Comparison of ENCODE assay signal across 14 cellular contexts in the genomic region with DNA sequence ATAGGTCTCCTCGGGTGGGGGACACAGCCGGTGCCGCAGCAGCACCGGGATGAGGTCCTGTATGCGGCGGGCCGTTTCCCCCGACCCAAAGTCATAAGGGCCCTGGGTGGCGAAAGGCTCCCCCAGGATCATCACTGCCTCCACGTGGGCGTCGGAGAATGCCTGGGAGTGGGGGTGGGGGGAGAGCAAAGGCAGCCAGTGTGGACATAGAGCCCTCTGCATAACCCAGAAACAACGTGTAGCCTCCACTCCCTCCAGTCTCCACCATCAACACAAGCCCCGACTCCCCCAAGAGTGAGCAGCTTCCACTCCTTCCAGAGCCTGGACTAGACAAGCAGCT. TPM values are rescaled to one million over a fixed set of nuclear protein-coding genes. Genes with fewer than 3 reads are reported as not detected.
DNase-seq lines count a peak whose midpoint lies in the region; ATAC-seq and TF ChIP-seq lines count a peak whose summit lies in the region.
"Had no signal": no experiment of that assay in that cellular context is flagged by ENCODE, and none has a peak within 500 bp of the region (broad histone marks: within the 10 kb centered on the region; RNA-seq: fewer than 3 reads in every experiment).

No MANE protein-coding gene starts in this region.

- no peak overlapping the region for H4K8ac ChIP-seq in mesenchymal stem cell (ENCODE audit: low read length)

- intact Hi-C loops in activated B cell treated with CpG ODN at 0.5 μM for 24 hours (cut with micrococcal nuclease), result loop anchor here (5.0 kb wide), 1 partner anchor 120 kb away; no protein-coding TSS in a partner anchor

- H3K27me3 ChIP-seq in mesenchymal stem cell (ENCODE audit: control insufficient read depth in 1 of 2, insufficient read depth in 1 of 2, low read length in 2 of 2) (no peaks in the 10 kb centered on the region), tibial nerve (no peaks in the 10 kb centered on the region), right atrium auricular region (no peaks in the 10 kb centered on the region)
- H3K27me3 ChIP-seq: colonic mucosa, MG63 had no signal

- peaks cover 14% of the 10 kb centered on the region for H3K79me1 ChIP-seq in mesenchymal stem cell (replicated peaks; ENCODE audit: low read length, poor library complexity, severe bottlenecking)

- H3K18ac ChIP-seq in mesenchymal stem cell (ENCODE audit: low read depth in 1 of 2, low read length in 2 of 2), result no peak overlapping the region

- TF ChIP-seq POLR2A in tibial nerve (IDR thresholded peaks at IDR 0.05), result no peak

- H3K9me3 ChIP-seq in mesenchymal stem cell (ENCODE audit: control insufficient read depth, low read length), result no peaks in the 10 kb centered on the region
- no peaks in the 10 kb centered on the region for H3K9me3 ChIP-seq in tibial nerve
- no peaks in the 10 kb centered on the region for H3K9me3 ChIP-seq in right atrium auricular region
- H3K9me3 ChIP-seq: colonic mucosa, MG63 had no signal

- no peaks in the 10 kb centered on the region for H3K9me3 Mint-ChIP-seq in activated T-cell treated with anti-CD3 and anti-CD28 coated beads, Interleukin-2, amount 50 U/mL, for 24 hours
- H3K9me3 Mint-ChIP-seq in activated B cell treated with CpG ODN at 0.5 μM for 24 hours, result no peaks in the 10 kb centered on the region

- ATAC-seq in activated B cell treated with CpG ODN at 0.5 μM for 24 hours (ENCODE audit: low read depth), result no peak
- ATAC-seq in GM18909 (IDR thresholded peaks at IDR 0.05; ENCODE audit: poor library complexity, unreplicated experiment), result no peak
- ATAC-seq: left colon, SK-N-SH treated with all-trans-retinoic acid at 6 μM for 48 hours had no signal

- no peak overlapping the region for H2AFZ ChIP-seq in mesenchymal stem cell (ENCODE audit: low read depth, low read length)

- H3K9ac ChIP-seq in mesenchymal stem cell (ENCODE audit: low read length), result no peak overlapping the region

- no peaks in the 10 kb centered on the region for H3K27me3 Mint-ChIP-seq in activated T-cell treated with anti-CD3 and anti-CD28 coated beads, Interleukin-2, amount 50 U/mL, for 24 hours
- H3K27me3 Mint-ChIP-seq in activated B cell treated with CpG ODN at 0.5 μM for 24 hours, result no peaks in the 10 kb centered on the region

- H3K36me3 ChIP-seq in mesenchymal stem cell (ENCODE audit: control insufficient read depth in 1 of 2, insufficient read depth in 2 of 2, low read depth in 1 of 2, low read length in 2 of 2) (peaks cover 31 to 52% of the 10 kb centered on the region in 2 experiments), tibial nerve (peaks cover 0 to 53% (median 2%) of the 10 kb centered on the region in 3 donors), right atrium auricular region (peaks cover 8% of the 10 kb centered on the region)
- H3K36me3 ChIP-seq: colonic mucosa had no signal

- peaks cover 24% of the 10 kb centered on the region for H3K4me1 ChIP-seq in mesenchymal stem cell (ENCODE audit: control insufficient read depth, insufficient read depth, low read depth, low read length)
- H3K4me1 ChIP-seq in tibial nerve, result peaks cover 0 to 36% (median 25%) of the 10 kb centered on the region in 4 donors
- H3K4me1 ChIP-seq in right atrium auricular region, result peaks cover 0 to 41% of the 10 kb centered on the region in 2 donors
- H3K4me1 ChIP-seq: colonic mucosa had no signal

- H3K23ac ChIP-seq in mesenchymal stem cell (ENCODE audit: low read length in 2 of 2), result no peak overlapping the region

- peaks cover 11% of the 10 kb centered on the region for H3K4me1 Mint-ChIP-seq in activated T-cell treated with anti-CD3 and anti-CD28 coated beads, Interleukin-2, amount 50 U/mL, for 24 hours (ENCODE audit: low read depth)
- peaks cover 13% of the 10 kb centered on the region for H3K4me1 Mint-ChIP-seq in activated B cell treated with CpG ODN at 0.5 μM for 24 hours

- CTCF ChIA-PET in activated B cell treated with CpG ODN at 0.5 μM for 24 hours (lab: Charles Lee), result no interaction called here

- TF ChIP-seq EP300 in tibial nerve (IDR thresholded peaks at IDR 0.05), result no peak

- peaks cover 31% of the 10 kb centered on the region for H3K36me3 Mint-ChIP-seq in activated T-cell treated with anti-CD3 and anti-CD28 coated beads, Interleukin-2, amount 50 U/mL, for 24 hours (ENCODE audit: low read depth)
- H3K36me3 Mint-ChIP-seq in activated B cell treated with CpG ODN at 0.5 μM for 24 hours (ENCODE audit: low read depth), result peaks cover 26% of the 10 kb centered on the region

- 90% methylated on average over 11 of the region's 14 CpGs for WGBS in mesenchymal stem cell
- WGBS in tibial nerve, 2 donors, result 61 to 66% methylated on average over 7 to 14 of the region's 14 CpGs

- H3K4me3 ChIP-seq in mesenchymal stem cell (ENCODE audit: insufficient read depth in 1 of 2, low read depth in 1 of 2, low read length in 2 of 2) (peak overlapping the region in 1 of 2 experiments; percentile 19), tibial nerve (no peak overlapping the region), right atrium auricular region (no peak overlapping the region)
- H3K4me3 ChIP-seq: colonic mucosa had no signal

- DNase-seq in activated T-cell treated with anti-CD3 and anti-CD28 coated beads, Interleukin-2, amount 50 U/mL, for 24 hours, result no peak
- no peak for DNase-seq in activated T-cell treated with anti-CD3 and anti-CD28 coated beads, Interleukin-2, amount 50 U/mL, for 1 hour
- DNase-seq in activated B cell treated with CpG ODN at 0.5 μM for 24 hours, result no peak
- DNase-seq in mesenchymal stem cell, result no peak
- DNase-seq in tibial nerve (ENCODE audit: low spot score in 2 of 2), result no peak
- DNase-seq in right atrium auricular region (ENCODE audit: low spot score), result no peak
- no peak for DNase-seq in GM19240 (ENCODE audit: insufficient read length, low spot score)
- DNase-seq: colonic mucosa, left colon, NCI-H2029 treated with DMSO at 0.1 percent for 48 hours, NCI-H524 treated with DMSO at 0.1 percent for 48 hours had no signal

- POLR2A ChIA-PET in activated B cell treated with CpG ODN at 0.5 μM for 24 hours (lab: Charles Lee), result interaction anchor here (2.2 kb wide), 1 partner anchor 86 kb away, joined by 32 read pairs; the partner anchor contains the start of gene RAB4B

- TF ChIP-seq CTCF in activated B cell treated with CpG ODN at 0.5 μM for 24 hours (IDR thresholded peaks at IDR 0.05), result no peak
- no peak for TF ChIP-seq CTCF in tibial nerve (IDR thresholded peaks at IDR 0.05)
- no peak for TF ChIP-seq CTCF in right atrium auricular region (IDR thresholded peaks at IDR 0.05)

- H2AK5ac ChIP-seq in mesenchymal stem cell (ENCODE audit: low read length, severe bottlenecking), result no peak overlapping the region

- no peak overlapping the region for H2BK5ac ChIP-seq in mesenchymal stem cell (ENCODE audit: low read depth, low read length, poor library complexity, severe bottlenecking)

- H3K4me2 ChIP-seq in mesenchymal stem cell (ENCODE audit: low read length, poor library complexity, severe bottlenecking), result no peak overlapping the region

- no peak overlapping the region for H2BK120ac ChIP-seq in mesenchymal stem cell (ENCODE audit: low read depth, low read length)

- no peak overlapping the region for H2BK15ac ChIP-seq in mesenchymal stem cell (ENCODE audit: low read depth, poor library complexity, severe bottlenecking)

- peak overlapping the region; percentile 62 for H4K91ac ChIP-seq in mesenchymal stem cell (ENCODE audit: low read length)

- H3K27ac ChIP-seq in mesenchymal stem cell (ENCODE audit: low read length, poor library complexity, severe bottlenecking), result no peak overlapping the region
- H3K27ac ChIP-seq in tibial nerve, result peak overlapping the region; percentile 91 to 98 (median 94)
- H3K27ac ChIP-seq in right atrium auricular region, result peak overlapping the region in 1 of 2 donors; percentile 90
- H3K27ac ChIP-seq: colonic mucosa had no signal

- no peak overlapping the region for H3K4me3 Mint-ChIP-seq in activated T-cell treated with anti-CD3 and anti-CD28 coated beads, Interleukin-2, amount 50 U/mL, for 24 hours
- peak overlapping the region; percentile 28 for H3K4me3 Mint-ChIP-seq in activated B cell treated with CpG ODN at 0.5 μM for 24 hours

- peak overlapping the region; percentile 11 to 37 for H2BK12ac ChIP-seq in mesenchymal stem cell (ENCODE audit: low read length in 2 of 2)

- no peak overlapping the region for H3K4ac ChIP-seq in mesenchymal stem cell (ENCODE audit: low read depth in 1 of 2, low read length in 2 of 2)

- H3K14ac ChIP-seq in mesenchymal stem cell (ENCODE audit: low read length in 2 of 2), result no peak overlapping the region

- peak overlapping the region; percentile 65 for H3K27ac Mint-ChIP-seq in activated T-cell treated with anti-CD3 and anti-CD28 coated beads, Interleukin-2, amount 50 U/mL, for 24 hours
- H3K27ac Mint-ChIP-seq in activated B cell treated with CpG ODN at 0.5 μM for 24 hours, result peak overlapping the region; percentile 2

RNA-seq across cellular contexts. Expression of gene NUMBL, which starts 1.7 kb away (rescaled TPM):
- total RNA-seq in activated B cell treated with CpG ODN at 0.5 μM for 24 hours, result 4.4 and 11.8 TPM in 2 replicates
- 35.4 TPM for polyA plus RNA-seq in mesenchymal stem cell (2013, experiment 1 of 2)
- 35.3 TPM for polyA plus RNA-seq in mesenchymal stem cell (2013, experiment 2 of 2)
- 100 to 1,000 TPM; 203 to 284 (median 251) TPM for total RNA-seq in tibial nerve
- total RNA-seq in right atrium auricular region, result 10 to 100 TPM; 11.2 to 28.1 TPM

RNA-seq across cellular contexts. Expression of gene COQ8B, which starts 24.5 kb away (rescaled TPM):
- total RNA-seq in activated B cell treated with CpG ODN at 0.5 μM for 24 hours (34.4 and 38.5 TPM in 2 replicates), tibial nerve (10 to 100 TPM; 71.0 to 88.6 (median 84.3) TPM), right atrium auricular region (10 to 100 TPM; 23.3 to 26.6 TPM)
- polyA plus RNA-seq in mesenchymal stem cell (2013, experiment 1 of 2), result 12.5 TPM
- polyA plus RNA-seq in mesenchymal stem cell (2013, experiment 2 of 2), result 12.4 TPM

RNA-seq across cellular contexts. Expression of gene ITPKC, which starts 24.7 kb away (rescaled TPM):
- total RNA-seq in activated B cell treated with CpG ODN at 0.5 μM for 24 hours (13.0 and 13.3 TPM in 2 replicates), tibial nerve (100 to 1,000 TPM in 1 of 4 donors, 10 to 100 TPM in 3; 72.0 to 114 (median 90.9) TPM), right atrium auricular region (10 to 100 TPM; 15.2 to 15.6 TPM)
- polyA plus RNA-seq in mesenchymal stem cell (2013, experiment 1 of 2), result 8.5 TPM
- polyA plus RNA-seq in mesenchymal stem cell (2013, experiment 2 of 2), result 8.0 TPM

RNA-seq across cellular contexts. Expression of gene ACTMAP, which starts 58.1 kb away (rescaled TPM):
- total RNA-seq in activated B cell treated with CpG ODN at 0.5 μM for 24 hours, result 8.5 and 12.7 TPM in 2 replicates
- polyA plus RNA-seq in mesenchymal stem cell (2013, experiment 1 of 2), result 5.2 TPM
- polyA plus RNA-seq in mesenchymal stem cell (2013, experiment 2 of 2), result 5.4 TPM
- total RNA-seq in tibial nerve, result 1 to 10 TPM; 2.5 to 7.1 (median 4.3) TPM
- total RNA-seq in right atrium auricular region, result 1 to 10 TPM; 3.7 to 5.3 TPM

RNA-seq across cellular contexts. Expression of gene SNRPA, which starts 58.8 kb away (rescaled TPM):
- total RNA-seq in activated B cell treated with CpG ODN at 0.5 μM for 24 hours (138 TPM in 2 replicates), tibial nerve (10 to 100 TPM; 52.8 to 92.7 (median 70.9) TPM), right atrium auricular region (10 to 100 TPM; 30.7 to 32.9 TPM)
- polyA plus RNA-seq in mesenchymal stem cell (2013, experiment 1 of 2), result 62.8 TPM
- polyA plus RNA-seq in mesenchymal stem cell (2013, experiment 2 of 2), result 61.8 TPM

Comparison
In these comparisons a context has a peak if more than half of its experiments do, and no peak if none do; other contexts are left out.
1. RNA of gene NUMBL, which starts 1.7 kb away (total RNA-seq): 203 to 284 TPM in tibial nerve; 11.2 to 28.1 TPM in right atrium auricular region and 4.4 to 11.8 TPM in activated B cell treated with CpG ODN at 0.5 μM for 24 hours; every median in the first group is over 4 times any median in the second.